28 cellular contexts compared by ENCODE assay signal in genomic region chr1:52615489-52616042, GRCh38. TPM values are rescaled to one million over a fixed set of nuclear protein-coding genes. Genes with fewer than 3 reads are reported as not detected.
DNase-seq lines count a peak whose midpoint lies in the region; ATAC-seq and TF ChIP-seq lines count a peak whose summit lies in the region.
"Had no signal": no experiment of that assay in that cellular context is flagged by ENCODE, and none has a peak within 500 bp of the region (broad histone marks: within the 10 kb centered on the region; RNA-seq: fewer than 3 reads in every experiment).

No MANE protein-coding gene starts in this region.

- no peaks in the 10 kb centered on the region for H3K27me3 ChIP-seq in CD8-positive, alpha-beta memory T cell (ENCODE audit: insufficient read depth, low read length, poor library complexity, severe bottlenecking)
- no peaks in the 10 kb centered on the region for H3K27me3 ChIP-seq in naive thymus-derived CD4-positive, alpha-beta T cell (ENCODE audit: control insufficient read depth in 2 of 2, insufficient read depth in 2 of 2, low read length in 2 of 2)

- no peaks in the 10 kb centered on the region for H3K9me3 ChIP-seq in CD8-positive, alpha-beta memory T cell (ENCODE audit: low read length)
- no peaks in the 10 kb centered on the region for H3K9me3 ChIP-seq in naive thymus-derived CD4-positive, alpha-beta T cell (ENCODE audit: control insufficient read depth in 2 of 3, low read length in 3 of 3)

- peaks cover 20% of the 10 kb centered on the region for H3K36me3 Mint-ChIP-seq in activated CD4-positive, alpha-beta T cell treated with anti-CD3 and anti-CD28 coated beads, Interleukin-2, amount 10 ng/mL, durations not matched to agents 24 days and 14 days (ENCODE audit: low read depth)
- peaks cover 7 to 40% (median 25%) of the 10 kb centered on the region in 3 donors for H3K36me3 Mint-ChIP-seq in CD8-positive, alpha-beta memory T cell
- peaks cover 14% of the 10 kb centered on the region for H3K36me3 Mint-ChIP-seq in activated naive CD8-positive, alpha-beta T cell treated with anti-CD3 and anti-CD28 coated beads, Interleukin-2, amount 10 ng/mL, durations not matched to agents 7 days and 5 days
- peaks cover 3 to 30% (median 17%) of the 10 kb centered on the region in 5 donors for H3K36me3 Mint-ChIP-seq in naive thymus-derived CD4-positive, alpha-beta T cell

- no peak overlapping the region for H3K4me3 Mint-ChIP-seq in activated CD4-positive, alpha-beta T cell treated with anti-CD3 and anti-CD28 coated beads, Interleukin-2, amount 10 ng/mL, durations not matched to agents 24 days and 14 days
- no peak overlapping the region for H3K4me3 Mint-ChIP-seq in CD8-positive, alpha-beta memory T cell
- peak overlapping the region; percentile 70 for H3K4me3 Mint-ChIP-seq in activated naive CD8-positive, alpha-beta T cell treated with anti-CD3 and anti-CD28 coated beads, Interleukin-2, amount 10 ng/mL, durations not matched to agents 7 days and 5 days
- H3K4me3 Mint-ChIP-seq in naive thymus-derived CD4-positive, alpha-beta T cell = peak overlapping the region in 8 of 10 donors; percentile 9 to 77 (median 44)

- no peak overlapping the region for H3K4me3 ChIP-seq in CD8-positive, alpha-beta memory T cell (ENCODE audit: low read length)
- no peak overlapping the region for H3K4me3 ChIP-seq in naive thymus-derived CD4-positive, alpha-beta T cell (ENCODE audit: low read length)
- H3K4me3 ChIP-seq in lower leg skin (ENCODE audit: low read depth, poor library complexity, severe bottlenecking) = no peak overlapping the region
- H3K4me3 ChIP-seq: GM12878, SK-N-MC had no signal

- intact Hi-C loops in activated CD4-positive, alpha-beta T cell treated with anti-CD3 and anti-CD28 coated beads, Interleukin-2, amount 10 ng/mL, durations not matched to agents 24 days and 14 days (cut with micrococcal nuclease) = no loop called here
- intact Hi-C loops in naive thymus-derived CD4-positive, alpha-beta T cell (cut with micrococcal nuclease) = no loop called here
- intact Hi-C loops in lower leg skin (cut with DNase I; ENCODE audit: low total_unique reads) = no loop called here

- no peak for TF ChIP-seq POLR2A in lower leg skin (IDR thresholded peaks at IDR 0.05)

- peaks cover 11% of the 10 kb centered on the region for H3K4me1 Mint-ChIP-seq in activated CD4-positive, alpha-beta T cell treated with anti-CD3 and anti-CD28 coated beads, Interleukin-2, amount 10 ng/mL, durations not matched to agents 24 days and 14 days
- H3K4me1 Mint-ChIP-seq in CD8-positive, alpha-beta memory T cell = peaks cover 29 to 51% (median 50%) of the 10 kb centered on the region in 3 donors
- H3K4me1 Mint-ChIP-seq in activated naive CD8-positive, alpha-beta T cell treated with anti-CD3 and anti-CD28 coated beads, Interleukin-2, amount 10 ng/mL, durations not matched to agents 7 days and 5 days = peaks cover 13% of the 10 kb centered on the region
- peaks cover 8 to 47% (median 36%) of the 10 kb centered on the region in 7 donors for H3K4me1 Mint-ChIP-seq in naive thymus-derived CD4-positive, alpha-beta T cell

- H3K36me3 ChIP-seq in CD8-positive, alpha-beta memory T cell (ENCODE audit: insufficient read depth, low read length) = no peaks in the 10 kb centered on the region
- H3K36me3 ChIP-seq in naive thymus-derived CD4-positive, alpha-beta T cell (ENCODE audit: control insufficient read depth in 2 of 3, insufficient read depth in 3 of 3, low read length in 3 of 3) = peaks cover 0 to 1% (median 0%) of the 10 kb centered on the region in 3 experiments

- peaks cover 8% of the 10 kb centered on the region for H3K4me1 ChIP-seq in CD8-positive, alpha-beta memory T cell (ENCODE audit: insufficient read depth, low read length)
- no peaks in the 10 kb centered on the region for H3K4me1 ChIP-seq in naive thymus-derived CD4-positive, alpha-beta T cell (ENCODE audit: control insufficient read depth in 2 of 2, insufficient read depth in 2 of 2, low read length in 2 of 2)

- H3K27ac ChIP-seq in CD8-positive, alpha-beta memory T cell (ENCODE audit: low read depth, low read length) = no peak overlapping the region
- no peak overlapping the region for H3K27ac ChIP-seq in naive thymus-derived CD4-positive, alpha-beta T cell (ENCODE audit: low read depth, low read length)
- H3K27ac ChIP-seq: C4-2B, HL-60, KMS-11, RWPE1, SK-N-MC had no signal

- peak overlapping the region; percentile 8 for H3K27ac Mint-ChIP-seq in activated CD4-positive, alpha-beta T cell treated with anti-CD3 and anti-CD28 coated beads, Interleukin-2, amount 10 ng/mL, durations not matched to agents 24 days and 14 days
- peak overlapping the region in 6 of 8 donors; percentile 6 to 74 (median 52) for H3K27ac Mint-ChIP-seq in CD8-positive, alpha-beta memory T cell
- peak overlapping the region; percentile 84 for H3K27ac Mint-ChIP-seq in activated naive CD8-positive, alpha-beta T cell treated with anti-CD3 and anti-CD28 coated beads, Interleukin-2, amount 10 ng/mL, durations not matched to agents 7 days and 5 days
- H3K27ac Mint-ChIP-seq in naive thymus-derived CD4-positive, alpha-beta T cell = peak overlapping the region; percentile 46 to 91 (median 71)

- no peak for DNase-seq in activated CD4-positive, alpha-beta T cell treated with anti-CD3 and anti-CD28 coated beads, Interleukin-2, amount 10 ng/mL, durations not matched to agents 24 days and 14 days
- no peak for DNase-seq in activated CD4-positive, alpha-beta T cell treated with anti-CD3 and anti-CD28 coated beads for 48 hours
- no peak for DNase-seq in CD8-positive, alpha-beta memory T cell
- no peak for DNase-seq in activated naive CD8-positive, alpha-beta T cell treated with anti-CD3 and anti-CD28 coated beads, Interleukin-2, amount 10 ng/mL, durations not matched to agents 7 days and 5 days
- no peak for DNase-seq in naive thymus-derived CD4-positive, alpha-beta T cell
- no peak for DNase-seq in OCI-M2 (lab: John Stamatoyannopoulos, UW; ENCODE audit: unreplicated experiment)
- DNase-seq in activated CD8-positive, alpha-beta memory T cell treated with anti-CD3 and anti-CD28 coated beads for 24 hours = no peak
- DNase-seq in lower leg skin (ENCODE audit: low spot score in 2 of 2) = no peak
- DNase-seq: 8988T, COR-L47, DMS 273 treated with DMSO at 0.1 percent for 48 hours, DMS79 treated with DMSO at 0.1 percent for 48 hours, H7, NCI-H1092 treated with DMSO at 0.1 percent for 48 hours, NCI-H1436 treated with DMSO at 0.1 percent for 48 hours, NCI-H1930, NCI-H748 treated with DMSO at 0.1 percent for 48 hours, SHP77 treated with DMSO at 0.1 percent for 48 hours had no signal

- no peak for TF ChIP-seq CTCF in lower leg skin (IDR thresholded peaks at IDR 0.05)

- CTCF ChIA-PET in CD8-positive, alpha-beta memory T cell (lab: Charles Lee) = interaction anchor here (0.7 to 1.0 kb wide), 3 partner anchors 8 to 177 kb away, joined by 3 to 4 read pairs (median 3); partner anchors contain the start of gene SHISAL2A
- CTCF ChIA-PET in naive thymus-derived CD4-positive, alpha-beta T cell (lab: Charles Lee) = interaction anchor here (0.7 kb wide), 1 partner anchor 717 kb away, joined by 4 read pairs; no protein-coding TSS in a partner anchor

- peaks cover 3% of the 10 kb centered on the region for H3K9me3 Mint-ChIP-seq in activated CD4-positive, alpha-beta T cell treated with anti-CD3 and anti-CD28 coated beads, Interleukin-2, amount 10 ng/mL, durations not matched to agents 24 days and 14 days
- H3K9me3 Mint-ChIP-seq in CD8-positive, alpha-beta memory T cell = peaks cover 0 to 1% (median 0%) of the 10 kb centered on the region in 5 donors
- H3K9me3 Mint-ChIP-seq in activated naive CD8-positive, alpha-beta T cell treated with anti-CD3 and anti-CD28 coated beads, Interleukin-2, amount 10 ng/mL, durations not matched to agents 7 days and 5 days = no peaks in the 10 kb centered on the region
- peaks cover 0 to 3% (median 1%) of the 10 kb centered on the region in 11 donors for H3K9me3 Mint-ChIP-seq in naive thymus-derived CD4-positive, alpha-beta T cell

- POLR2A ChIA-PET in CD8-positive, alpha-beta memory T cell (lab: Charles Lee) = interaction anchor here (0.6 to 0.7 kb wide), 2 partner anchors 20 to 120 kb away, joined by 3 to 10 read pairs; no protein-coding TSS in a partner anchor
- POLR2A ChIA-PET in activated naive CD8-positive, alpha-beta T cell treated with anti-CD3 and anti-CD28 coated beads, Interleukin-2, amount 10 ng/mL, durations not matched to agents 7 days and 5 days (lab: Charles Lee) = interaction anchor here (0.6 to 1.7 kb wide), 4 partner anchors 10 to 55 kb away, joined by 3 to 10 read pairs (median 7); partner anchors contain the start of gene SHISAL2A
- POLR2A ChIA-PET in naive thymus-derived CD4-positive, alpha-beta T cell (lab: Charles Lee) = interaction anchor here (0.6 to 4.4 kb wide), 5 partner anchors 10 to 573 kb away, joined by 3 to 22 read pairs (median 3); partner anchors contain the start of gene SHISAL2A

- H3K27me3 Mint-ChIP-seq in activated CD4-positive, alpha-beta T cell treated with anti-CD3 and anti-CD28 coated beads, Interleukin-2, amount 10 ng/mL, durations not matched to agents 24 days and 14 days = no peaks in the 10 kb centered on the region
- H3K27me3 Mint-ChIP-seq in CD8-positive, alpha-beta memory T cell = no peaks in the 10 kb centered on the region
- H3K27me3 Mint-ChIP-seq in activated naive CD8-positive, alpha-beta T cell treated with anti-CD3 and anti-CD28 coated beads, Interleukin-2, amount 10 ng/mL, durations not matched to agents 7 days and 5 days = no peaks in the 10 kb centered on the region
- no peaks in the 10 kb centered on the region for H3K27me3 Mint-ChIP-seq in naive thymus-derived CD4-positive, alpha-beta T cell

- 78 to 94% methylated on average over 5 of the region's 5 CpGs for WGBS in lower leg skin, 2 donors

- ATAC-seq in activated naive CD8-positive, alpha-beta T cell treated with anti-CD3 and anti-CD28 coated beads, Interleukin-2, amount 10 ng/mL, durations not matched to agents 7 days and 5 days (ENCODE audit: low read depth) = peak; percentile 72
- no peak for ATAC-seq in naive thymus-derived CD4-positive, alpha-beta T cell
- ATAC-seq: GM12878, HepG2 had no signal

RNA-seq across cellular contexts. Expression of gene GPX7, which starts 13.4 kb away (rescaled TPM):
- 28.0 and 29.4 TPM in 2 replicates for total RNA-seq in activated CD4-positive, alpha-beta T cell treated with anti-CD3 and anti-CD28 coated beads, Interleukin-2, amount 10 ng/mL, durations not matched to agents 24 days and 14 days
- 10 to 100 TPM; 29.9 to 30.0 TPM for total RNA-seq in CD8-positive, alpha-beta memory T cell
- polyA plus RNA-seq in CD8-positive, alpha-beta memory T cell = 31.9 TPM
- total RNA-seq in activated naive CD8-positive, alpha-beta T cell treated with anti-CD3 and anti-CD28 coated beads, Interleukin-2, amount 10 ng/mL, durations not matched to agents 7 days and 5 days = 10 to 100 TPM; 13.5 to 13.9 TPM
- total RNA-seq in naive thymus-derived CD4-positive, alpha-beta T cell = 10 to 100 TPM; 14.8 to 32.8 (median 29.2) TPM
- 10 to 100 TPM; 46.0 to 51.6 TPM for polyA plus RNA-seq in naive thymus-derived CD4-positive, alpha-beta T cell
- 1 to 10 TPM; 4.8 to 9.1 (median 9.0) TPM for total RNA-seq in lower leg skin
- total RNA-seq: HT-29 had no signal

RNA-seq across cellular contexts. Expression of gene SHISAL2A, which starts 17.4 kb away (rescaled TPM):
- total RNA-seq in activated CD4-positive, alpha-beta T cell treated with anti-CD3 and anti-CD28 coated beads, Interleukin-2, amount 10 ng/mL, durations not matched to agents 24 days and 14 days = 4.8 and 5.0 TPM in 2 replicates
- 10 to 100 TPM; 15.7 to 16.7 TPM for total RNA-seq in CD8-positive, alpha-beta memory T cell
- 11.3 TPM for polyA plus RNA-seq in CD8-positive, alpha-beta memory T cell
- total RNA-seq in activated naive CD8-positive, alpha-beta T cell treated with anti-CD3 and anti-CD28 coated beads, Interleukin-2, amount 10 ng/mL, durations not matched to agents 7 days and 5 days = 10 to 100 TPM; 27.9 to 28.8 TPM
- 10 to 100 TPM; 12.0 to 87.1 (median 49.8) TPM for total RNA-seq in naive thymus-derived CD4-positive, alpha-beta T cell
- polyA plus RNA-seq in naive thymus-derived CD4-positive, alpha-beta T cell = 1 to 10 TPM; 6.8 to 6.9 TPM
- total RNA-seq in lower leg skin = not detected
- total RNA-seq: HepG2, HT-29, NCI-H460 had no signal
- polyA plus RNA-seq: AG04450, HepG2 had no signal

Comparison
In these comparisons a context has a peak if more than half of its experiments do, and no peak if none do; other contexts are left out.
1. H3K27ac Mint-ChIP-seq: peak in every context shown above with its lines; median percentile 84 in activated naive CD8-positive, alpha-beta T cell treated with anti-CD3 and anti-CD28 coated beads, Interleukin-2, amount 10 ng/mL, durations not matched to agents 7 days and 5 days; 71 in naive thymus-derived CD4-positive, alpha-beta T cell; 52 in CD8-positive, alpha-beta memory T cell; 8 in activated CD4-positive, alpha-beta T cell treated with anti-CD3 and anti-CD28 coated beads, Interleukin-2, amount 10 ng/mL, durations not matched to agents 24 days and 14 days.
2. H3K4me3 Mint-ChIP-seq: peak in activated naive CD8-positive, alpha-beta T cell treated with anti-CD3 and anti-CD28 coated beads, Interleukin-2, amount 10 ng/mL, durations not matched to agents 7 days and 5 days (single experiment) and naive thymus-derived CD4-positive, alpha-beta T cell (8 of 10); none in activated CD4-positive, alpha-beta T cell treated with anti-CD3 and anti-CD28 coated beads, Interleukin-2, amount 10 ng/mL, durations not matched to agents 24 days and 14 days (single experiment) and CD8-positive, alpha-beta memory T cell (0 of 7).